In the genomic region with DNA sequence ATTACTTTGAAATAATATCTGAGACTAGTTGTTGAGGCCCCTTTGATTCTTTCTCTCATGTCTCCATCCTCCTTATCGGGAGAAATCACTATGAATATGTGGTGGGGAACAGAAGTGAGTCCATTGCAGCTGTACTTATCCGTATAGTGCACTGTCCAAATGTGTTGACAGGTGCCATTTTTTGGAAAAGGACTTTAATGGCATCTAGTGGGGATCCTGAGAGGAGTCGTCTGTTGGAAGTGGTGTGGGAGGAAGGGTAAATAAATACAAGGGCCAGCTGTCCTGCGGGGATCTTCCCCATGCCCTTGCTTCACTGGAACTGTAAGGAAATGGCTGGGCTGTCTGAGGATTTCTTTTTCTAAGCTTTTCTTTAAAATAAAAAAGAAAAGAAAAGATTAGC, we compare ENCODE assay signal across 28 cellular contexts. TPM values are rescaled to one million over a fixed set of nuclear protein-coding genes. Genes with fewer than 3 reads are reported as not detected.
DNase-seq lines count a peak whose midpoint lies in the region; FAIRE-seq lines count a peak whose summit lies in the region.
"Had no signal": no experiment of that assay in that cellular context is flagged by ENCODE, and none has a peak within 500 bp of the region (broad histone marks: within the 10 kb centered on the region; RNA-seq: fewer than 3 reads in every experiment).

No MANE protein-coding gene starts in this region.

- H3K27me3 ChIP-seq in skeletal muscle satellite cell (ENCODE audit: control insufficient read depth, insufficient read depth, low read length) = no peaks in the 10 kb centered on the region
- H3K27me3 ChIP-seq: adrenal gland, dorsolateral prefrontal cortex, esophagus squamous epithelium, gastrocnemius medialis had no signal

- no peak overlapping the region for H3K4me3 ChIP-seq in skeletal muscle satellite cell (ENCODE audit: low read length)
- H3K4me3 ChIP-seq: adrenal gland, dorsolateral prefrontal cortex, esophagus squamous epithelium, gastrocnemius medialis, mucosa of descending colon, SK-N-MC, smooth muscle cell had no signal

- peaks cover 17% of the 10 kb centered on the region for H3K36me3 ChIP-seq in skeletal muscle satellite cell (ENCODE audit: insufficient read depth, low read length)
- H3K36me3 ChIP-seq: adrenal gland, gastrocnemius medialis had no signal

- peaks cover 32% of the 10 kb centered on the region for H3K4me1 ChIP-seq in skeletal muscle satellite cell (ENCODE audit: control insufficient read depth, insufficient read depth, low read length)
- H3K4me1 ChIP-seq: adrenal gland, esophagus squamous epithelium, gastrocnemius medialis, parathyroid adenoma had no signal

- H3K4me2 ChIP-seq in skeletal muscle satellite cell (ENCODE audit: low read length) = no peak overlapping the region
- H3K4me2 ChIP-seq: KMS-11, smooth muscle cell had no signal

- DNase-seq in SHP77 (lab: John Stamatoyannopoulos, UW) (peak; percentile 3 to 9), SHP77 treated with DMSO at 0.1 percent for 48 hours (lab: John Stamatoyannopoulos, UW) (no peak), NCI-H524 treated with DMSO at 0.1 percent for 48 hours (lab: John Stamatoyannopoulos, UW) (peak; percentile 47), left kidney (ENCODE audit: low read depth, low spot score) (peak; percentile 66), urothelium cell line (ENCODE audit: low spot score) (no peak), RKO (ENCODE audit: low spot score) (no peak)
- DNase-seq: activated CD8-positive, alpha-beta T cell treated with anti-CD3 and anti-CD28 coated beads for 36 hours; activated naive CD4-positive, alpha-beta T cell treated with anti-CD3 and anti-CD28 coated beads, Interleukin-2, amount 10 ng/mL, durations not matched to agents 7 days and 5 days; adrenal gland; CD8-positive, alpha-beta memory T cell; DMS53; dorsolateral prefrontal cortex; esophagus squamous epithelium; gastrocnemius medialis; H7; hippocampal formation; mucosa of descending colon; NCI-H1436; NCI-H2081; NCI-H345; NCI-H774; stimulated activated naive CD4-positive, alpha-beta T cell treated with Interleukin-2 at 50 U/mL for 16 hours had no signal

- H3K9ac ChIP-seq in skeletal muscle satellite cell (ENCODE audit: low read depth, low read length) = peak overlapping the region; percentile 36
- H3K9ac ChIP-seq: KMS-11, parathyroid adenoma had no signal

- H3K9me3 ChIP-seq in skeletal muscle satellite cell (replicated peaks; ENCODE audit: low read length) = no peaks in the 10 kb centered on the region
- H3K9me3 ChIP-seq: adrenal gland, esophagus squamous epithelium, gastrocnemius medialis, mucosa of descending colon had no signal

- FAIRE-seq in urothelium cell line (lab: Jason Lieb, UNC) = no peak
- FAIRE-seq: GM12891 had no signal

RNA-seq across cellular contexts. Expression of gene TPX2, which starts 19.4 kb away (rescaled TPM):
- total RNA-seq in skeletal muscle satellite cell (2012; rRNA removed) = 45.4 and 60.7 TPM in 2 replicates

RNA-seq across cellular contexts. Expression of gene BCL2L1, which starts 35.9 kb away (rescaled TPM):
- total RNA-seq in skeletal muscle satellite cell (2012; rRNA removed) = 158 and 187 TPM in 2 replicates

Comparison
In these comparisons a context has a peak if more than half of its experiments do, and no peak if none do; other contexts are left out.
1. DNase-seq: peak in SHP77 (2 of 2), NCI-H524 treated with DMSO at 0.1 percent for 48 hours (single experiment) and left kidney (single experiment); none in SHP77 treated with DMSO at 0.1 percent for 48 hours (single experiment), urothelium cell line (single experiment) and RKO (single experiment).